ENCODE assay signal across 8 cellular contexts in the genomic region with DNA sequence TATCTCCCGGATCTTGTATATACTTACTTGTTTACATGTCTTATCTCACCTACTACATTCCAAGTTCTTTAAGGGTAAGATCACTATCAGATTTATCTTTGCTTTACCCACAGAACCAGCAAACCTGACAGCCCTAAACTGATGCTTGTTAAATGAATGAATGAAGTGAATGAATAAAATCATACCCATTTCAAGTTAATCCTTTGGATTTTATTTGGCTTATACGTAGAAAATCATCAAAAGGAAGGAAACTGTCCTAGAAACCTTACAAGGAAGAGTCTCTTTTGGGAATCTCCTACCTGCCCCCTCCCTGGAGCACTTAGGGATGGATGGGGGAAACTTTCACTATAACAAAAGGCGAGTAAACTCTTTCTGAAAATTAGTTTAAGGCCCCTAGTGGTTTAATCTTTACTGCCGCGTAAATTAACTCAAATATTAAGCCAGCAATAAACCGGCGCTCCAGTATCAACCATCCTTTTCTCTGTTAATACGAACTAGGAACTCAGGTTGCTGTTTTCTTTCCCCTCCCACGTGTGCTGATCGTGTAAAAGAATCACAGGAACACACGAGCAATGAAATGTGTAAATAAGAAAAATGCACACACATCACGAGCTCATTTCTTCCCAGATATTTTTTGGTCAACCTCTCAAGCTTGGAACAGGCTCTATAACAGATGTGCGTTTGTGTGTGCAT. TPM values are rescaled to one million over a fixed set of nuclear protein-coding genes. Genes with fewer than 3 reads are reported as not detected.
A peak's percentile ranks its signal among the peaks of the same experiment; 100 is the strongest.
DNase-seq lines count a peak whose midpoint lies in the region.

No MANE protein-coding gene starts in this region.

- H3K4me1 ChIP-seq in BLaER1 (peaks cover 31% of the 10 kb centered on the region), mucosa of rectum (ENCODE audit: control insufficient read depth in 2 of 2, insufficient read depth in 2 of 2, low read length in 2 of 2) (peaks cover 2 to 4% of the 10 kb centered on the region in 2 donors)

- DNase-seq in LHCN-M2 (ENCODE audit: low read depth), result peak; percentile 45
- no peak for DNase-seq in caudate nucleus (lab: John Stamatoyannopoulos, UW)
- DNase-seq in effector CD8-positive, alpha-beta T cell (lab: John Stamatoyannopoulos, UW), result no peak
- no peak for DNase-seq in activated CD4-positive, CD25-positive, alpha-beta regulatory T cell (lab: John Stamatoyannopoulos, UW)
- DNase-seq in globus pallidus (ENCODE audit: low spot score), result no peak
- no peak for DNase-seq in NCI-H82 treated with DMSO at 0.1 percent for 48 hours (lab: John Stamatoyannopoulos, UW; ENCODE audit: unreplicated experiment)

- H3K9ac ChIP-seq in BLaER1, result no peak overlapping the region
- H3K9ac ChIP-seq in mucosa of rectum (ENCODE audit: low read depth in 1 of 2, low read length in 2 of 2), result peak overlapping the region; percentile 66 to 78

- H3K27ac ChIP-seq in BLaER1, result no peak overlapping the region
- peak overlapping the region; percentile 86 for H3K27ac ChIP-seq in caudate nucleus (ENCODE audit: low read depth, low read length)
- H3K27ac ChIP-seq in mucosa of rectum (ENCODE audit: low read depth in 2 of 2, low read length in 2 of 2), result peak overlapping the region; percentile 88 to 89

- H3K4me2 ChIP-seq in BLaER1, result peak overlapping the region; percentile 99; the same call in 1 of the 2 replicates

- H3K9me3 ChIP-seq in BLaER1 (no peaks in the 10 kb centered on the region), mucosa of rectum (ENCODE audit: control insufficient read depth in 2 of 2, low read length in 2 of 2) (no peaks in the 10 kb centered on the region)

- peaks cover 43% of the 10 kb centered on the region for H4K20me1 ChIP-seq in BLaER1

- H3K36me3 ChIP-seq in BLaER1 (no peaks in the 10 kb centered on the region), mucosa of rectum (ENCODE audit: control insufficient read depth in 2 of 2, insufficient read depth in 2 of 2, low read length in 2 of 2) (no peaks in the 10 kb centered on the region)

- peaks cover 65% of the 10 kb centered on the region for H3K27me3 ChIP-seq in BLaER1
- H3K27me3 ChIP-seq in mucosa of rectum (ENCODE audit: control insufficient read depth in 2 of 2, insufficient read depth in 2 of 2, low read length in 2 of 2), result no peaks in the 10 kb centered on the region

- H3K4me3 ChIP-seq in BLaER1, result peak overlapping the region; percentile 76; the same call in 1 of the 2 replicates
- H3K4me3 ChIP-seq in mucosa of rectum (ENCODE audit: low read length in 2 of 2), result peak overlapping the region; percentile 81 to 92

RNA-seq across cellular contexts. Expression of gene UTRN, which starts 1.2 kb away (rescaled TPM):
- total RNA-seq in LHCN-M2 (2014; rRNA removed), result 71.8 and 92.4 TPM in 2 replicates
- polyA plus RNA-seq in LHCN-M2 (2012), result 21.7 TPM
